ENCODE assay signal across 18 cellular contexts in genomic region chr6:148689168-148689567, GRCh38.
"Had no signal": no experiment of that assay in that cellular context is flagged by ENCODE, and none has a peak within 500 bp of the region (broad histone marks: within the 10 kb centered on the region; RNA-seq: fewer than 3 reads in every experiment).

No MANE protein-coding gene starts in this region.

- H3K4me3 ChIP-seq: cardiac muscle cell, PC-9 had no signal

- H3K27ac ChIP-seq: cardiac muscle cell, KMS-11, PC-9 had no signal

- DNase-seq: activated CD4-positive, alpha-beta T cell treated with anti-CD3 and anti-CD28 coated beads for 48 hours; activated CD4-positive, alpha-beta T cell treated with anti-CD3 and anti-CD28 coated beads, Interleukin-2, amount 50 U/mL, for 4 hours; activated CD4-positive, CD25-positive, alpha-beta regulatory T cell treated with anti-CD3 and anti-CD28 coated beads, Interleukin-2, amount 50 U/mL, for 72 hours; activated CD8-positive, alpha-beta memory T cell treated with anti-CD3 and anti-CD28 coated beads, Interleukin-2, amount 10 ng/mL, durations not matched to agents 7 days and 5 days; activated effector memory CD4-positive, alpha-beta T cell treated with Interleukin-2 at 50 U/mL for 16 hours; activated naive CD4-positive, alpha-beta T cell; activated T-cell treated with anti-CD3 and anti-CD28 coated beads, Interleukin-2, amount 50 U/mL, for 24 hours; aorta; cerebellar nuclear complex; NCI-H1092; NCI-H1417; NCI-H2029; NCI-H510A treated with DMSO at 0.1 percent for 48 hours; NCI-H69; PC-9; SHP77 treated with DMSO at 0.1 percent for 48 hours had no signal

- H3K36me3 ChIP-seq: cardiac muscle cell had no signal

- H3K27me3 ChIP-seq: cardiac muscle cell had no signal
